Comparison of ENCODE assay signal across 8 cellular contexts in the genomic region with DNA sequence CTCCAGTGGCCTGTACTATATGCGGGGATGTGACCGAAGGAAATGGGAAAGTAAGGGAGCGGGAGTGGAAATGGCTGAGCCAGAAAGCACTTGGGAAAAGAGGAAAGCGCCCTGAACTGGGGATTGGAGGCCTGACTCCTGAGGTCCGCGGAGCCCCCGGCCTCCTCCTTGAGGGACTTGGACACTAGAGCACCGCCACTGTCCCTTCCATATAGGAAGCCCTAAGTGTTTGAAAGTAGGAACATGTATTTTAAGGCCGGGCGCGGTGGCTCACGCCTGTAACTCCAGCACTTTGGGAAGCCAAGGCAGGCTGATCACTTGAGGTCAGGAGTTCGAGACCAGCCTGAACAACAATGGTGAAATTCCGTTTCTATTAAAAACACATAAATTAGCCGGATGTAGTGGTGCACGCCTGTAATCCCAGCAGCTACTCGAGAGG. TPM values are rescaled to one million over a fixed set of nuclear protein-coding genes. Genes with fewer than 3 reads are reported as not detected.
DNase-seq lines count a peak whose midpoint lies in the region; ATAC-seq and TF ChIP-seq lines count a peak whose summit lies in the region.

No MANE protein-coding gene starts in this region.

- TF ChIP-seq EP300 in ovary (IDR thresholded peaks at IDR 0.05) = no peak

- H4K20me1 ChIP-seq in OCI-LY7 (ENCODE audit: insufficient read depth, low read length) = peaks cover 4% of the 10 kb centered on the region; the same call in 1 of the 2 replicates

- no peaks in the 10 kb centered on the region for H3K36me3 ChIP-seq in ES-I3 (ENCODE audit: insufficient read depth, low read length)
- H3K36me3 ChIP-seq in OCI-LY7 (ENCODE audit: insufficient read depth, low read length) = 0 out of 2 replicates have a peak, but pooled peaks cover 6% of the 10 kb centered on the region
- no peaks in the 10 kb centered on the region for H3K36me3 ChIP-seq in ovary

- ATAC-seq in HG03442 (IDR thresholded peaks at IDR 0.05; ENCODE audit: unreplicated experiment) (no peak), HG02884 (IDR thresholded peaks at IDR 0.05; ENCODE audit: unreplicated experiment) (no peak)

- POLR2A ChIA-PET in OCI-LY7 (lab: Charles Lee) = interaction anchor here (0.5 to 3.8 kb wide), 7 partner anchors 9 to 923 kb away, joined by 3 to 25 read pairs (median 3); a partner anchor contains a TSS

- H3K27me3 ChIP-seq in ovary = no peaks in the 10 kb centered on the region

- DNase-seq in OCI-LY7 (ENCODE audit: low spot score) (no peak), erythroblast (lab: John Stamatoyannopoulos, UW) (no peak), ovary (peak in 1 of 5 donors; percentile 22), NCI-H1436 treated with DMSO at 0.1 percent for 48 hours (lab: John Stamatoyannopoulos, UW) (no peak)
- no peak for DNase-seq in stimulated activated CD4-positive, alpha-beta T cell treated with anti-CD3 and anti-CD28 coated beads, Interleukin-12 subunit alpha, Interleukin-12 subunit beta, amount 100 ng/mL, for 4 hours

- TSS peak; percentile 98 for BruUV-seq in OCI-LY7 (replicated peaks; lab: Mats Ljungman, UMichigan)

- TF ChIP-seq CTCF in OCI-LY7 (conservative IDR thresholded peaks at IDR 0.05; ENCODE audit: low read length) = no peak
- no peak for TF ChIP-seq CTCF in ovary (IDR thresholded peaks at IDR 0.05)

- H3K9me3 ChIP-seq in ES-I3 (ENCODE audit: control insufficient read depth, insufficient read depth, low read length) (no peaks in the 10 kb centered on the region), OCI-LY7 (ENCODE audit: low read length) (no peaks in the 10 kb centered on the region), ovary (no peaks in the 10 kb centered on the region)

- H3K9ac ChIP-seq in ES-I3 (ENCODE audit: low read depth, low read length) = peak overlapping the region; percentile 98

- peaks cover 31% of the 10 kb centered on the region; the same call in 1 of the 2 replicates for H3K79me2 ChIP-seq in OCI-LY7 (ENCODE audit: insufficient read depth, low read depth, low read length)

- peak overlapping the region; percentile 98 for H3K4me3 ChIP-seq in OCI-LY7 (ENCODE audit: low read depth, low read length, poor library complexity, severe bottlenecking)
- peak overlapping the region; percentile 87 for H3K4me3 ChIP-seq in ovary

- no peaks in the 10 kb centered on the region for H3K9me2 ChIP-seq in OCI-LY7 (ENCODE audit: insufficient read depth, low read length)

- peak overlapping the region; percentile 91 for H2AFZ ChIP-seq in OCI-LY7 (ENCODE audit: low read length)

- H3K4me1 ChIP-seq in ES-I3 (ENCODE audit: insufficient read depth, low read length) = no peaks in the 10 kb centered on the region
- peaks cover 8% of the 10 kb centered on the region for H3K4me1 ChIP-seq in OCI-LY7 (ENCODE audit: insufficient read depth, low read length, poor library complexity, severe bottlenecking)
- H3K4me1 ChIP-seq in ovary (ENCODE audit: insufficient read depth) = peaks cover 11% of the 10 kb centered on the region

- TF ChIP-seq POLR2A in erythroblast (IDR thresholded peaks at IDR 0.05; ENCODE audit: low read length) (peak; percentile 71), ovary (IDR thresholded peaks at IDR 0.05) (no peak)

- H3K4me2 ChIP-seq in OCI-LY7 (ENCODE audit: low read length) = peak overlapping the region; percentile 89

- 6 to 9% (median 7%) methylated on average over 17 of the region's 17 CpGs for whole genome bisulfite sequencing in ovary, 3 donors

- H3K27ac ChIP-seq in OCI-LY7 (ENCODE audit: low read depth, low read length, poor library complexity, severe bottlenecking) (peak overlapping the region; percentile 72), ovary (peak overlapping the region; percentile 91 to 97)

- CTCF ChIA-PET in OCI-LY7 (lab: Charles Lee; ENCODE audit: unreplicated experiment) = no interaction called here

- intact Hi-C loops in OCI-LY7 (cut with micrococcal nuclease; ENCODE audit: unreplicated experiment) = loop anchor here (5.0 kb wide), 1 partner anchor 75 kb away; no protein-coding TSS in a partner anchor
- intact Hi-C loops in ovary (cut with DNase I) = no loop called here

RNA-seq across cellular contexts. Expression of a gene that starts 0.5 kb away (rescaled TPM):
- total RNA-seq in OCI-LY7 (2014; rRNA removed; shearing (Covaris generic)) = 17.3 and 24.3 TPM in 2 replicates
- total RNA-seq in OCI-LY7 (2022) (22.5 and 24.1 TPM in 2 replicates), ovary (10 to 100 TPM; 28.3 to 39.6 (median 32.7) TPM)
- 10 to 100 TPM; 23.9 to 54.5 TPM for polyA plus RNA-seq in ovary

RNA-seq across cellular contexts. Expression of a gene that starts 15.7 kb away (rescaled TPM):
- total RNA-seq in OCI-LY7 (2014; rRNA removed; shearing (Covaris generic)) = 0.59 and 4.8 TPM in 2 replicates
- total RNA-seq in OCI-LY7 (2022) = 0.88 and 1.3 TPM in 2 replicates
- 10 to 100 TPM in 1 of 7 donors, 1 to 10 TPM in 6; 3.4 to 12.8 (median 7.5) TPM for total RNA-seq in ovary
- polyA plus RNA-seq in ovary = 1 to 10 TPM; 2.8 to 3.9 TPM
